ENCODE assay signal across 5 cellular contexts in the genomic region with DNA sequence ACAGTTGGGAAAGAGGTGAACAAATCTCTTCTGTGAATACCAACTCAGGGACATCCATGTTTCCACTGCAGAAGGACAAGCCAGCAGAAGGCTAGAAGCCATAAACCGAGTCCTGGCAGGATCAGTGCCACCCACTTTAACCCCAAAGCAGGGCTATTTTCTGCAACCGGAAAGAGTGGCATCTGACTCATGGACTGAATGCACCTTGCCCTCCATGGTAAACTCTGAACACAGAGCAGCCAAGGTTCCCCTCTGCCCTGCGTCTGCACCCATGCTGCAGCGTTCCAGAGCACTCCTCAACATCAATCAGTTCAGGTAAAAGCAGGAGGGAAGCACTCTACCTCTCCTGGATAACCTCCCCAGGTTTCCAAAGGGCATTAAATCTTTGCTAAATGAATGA. TPM values are rescaled to one million over a fixed set of nuclear protein-coding genes. Genes with fewer than 3 reads are reported as not detected.
DNase-seq lines count a peak whose midpoint lies in the region; ATAC-seq and TF ChIP-seq lines count a peak whose summit lies in the region.

No MANE protein-coding gene starts in this region.

- peak overlapping the region; percentile 96 for H3K4me3 Mint-ChIP-seq in natural killer cell

- peak overlapping the region; percentile 91 for H3K4me3 ChIP-seq in astrocyte of the spinal cord (ENCODE audit: low read depth, low read length)

- H3K9me3 Mint-ChIP-seq in natural killer cell: no peaks in the 10 kb centered on the region

- H3K36me3 Mint-ChIP-seq in natural killer cell: peaks cover 6% of the 10 kb centered on the region

- in situ Hi-C loops in astrocyte of the spinal cord (cut with HindIII; ENCODE audit: low sequenced_read_pairs): no loop called here

- peak overlapping the region; percentile 97 to 98 for H3K27ac Mint-ChIP-seq in natural killer cell

- no peak for ATAC-seq in natural killer cell
- no peak for ATAC-seq in GM18867 (IDR thresholded peaks at IDR 0.05; ENCODE audit: unreplicated experiment)

- intact Hi-C loops in natural killer cell (cut with micrococcal nuclease): loop anchor here (1.0 to 2.0 kb wide), 2 partner anchors 30 to 34 kb away; a partner anchor contains a TSS

- DNase-seq in NCI-H69 (lab: John Stamatoyannopoulos, UW) (peak; percentile 12), astrocyte of the spinal cord (ENCODE audit: low read depth, low spot score) (no peak), natural killer cell (no peak), NCI-H1694 (lab: John Stamatoyannopoulos, UW) (no peak)

- H3K4me1 Mint-ChIP-seq in natural killer cell: peaks cover 49 to 52% of the 10 kb centered on the region in 2 donors

- H3K27me3 Mint-ChIP-seq in natural killer cell (ENCODE audit: low read depth in 2 of 2): no peaks in the 10 kb centered on the region

- TF ChIP-seq CTCF in astrocyte of the spinal cord (IDR thresholded peaks at IDR 0.05; ENCODE audit: low read depth, low read length): no peak
- no peak for TF ChIP-seq CTCF in natural killer cell (IDR thresholded peaks at IDR 0.05)

RNA-seq across cellular contexts. Expression of a gene that starts 0.8 kb away (rescaled TPM):
- 10 to 100 TPM; 33.4 to 43.5 (median 33.5) TPM for total RNA-seq in natural killer cell

RNA-seq across cellular contexts. Expression of a gene that starts 15.3 kb away (rescaled TPM):
- 1 to 10 TPM in 2 of 3 donors, under 1 TPM in 1; 0.18 to 2.2 (median 1.2) TPM for total RNA-seq in natural killer cell

RNA-seq across cellular contexts. Expression of a gene that starts 30.6 kb away (rescaled TPM):
- total RNA-seq in natural killer cell: 10 to 100 TPM in 1 of 3 donors, 1 to 10 TPM in 2; 7.8 to 11.1 (median 9.5) TPM

RNA-seq across cellular contexts. Expression of a gene that starts 30.9 kb away (rescaled TPM):
- 100 to 1,000 TPM; 136 to 209 (median 154) TPM for total RNA-seq in natural killer cell
